ENCODE assay signal across 16 cellular contexts in genomic region chr13:104137416-104137815, GRCh38.
DNase-seq lines count a peak whose midpoint lies in the region; ATAC-seq, FAIRE-seq and TF ChIP-seq lines count a peak whose summit lies in the region.
"Had no signal": no experiment of that assay in that cellular context is flagged by ENCODE, and none has a peak within 500 bp of the region (broad histone marks: within the 10 kb centered on the region; RNA-seq: fewer than 3 reads in every experiment).

No MANE protein-coding gene starts in this region.

- no peak overlapping the region for H3K14ac ChIP-seq in H1 (ENCODE audit: insufficient read length)

- no peak overlapping the region for H4K5ac ChIP-seq in H1 (ENCODE audit: insufficient read length, low read depth, low read length)

- no peak for TF ChIP-seq POLR2A in H54 (IDR thresholded peaks at IDR 0.05; ENCODE audit: low read depth, low read length)
- TF ChIP-seq POLR2A in H1 (IDR thresholded peaks at IDR 0.05; ENCODE audit: control extremely low read depth in 1 of 2, low read depth in 2 of 2, low read length in 2 of 2) = no peak

- H3K9me3 ChIP-seq in H1 (ENCODE audit: insufficient read depth in 2 of 2, low read depth in 1 of 2, low read length in 1 of 2) (no peaks in the 10 kb centered on the region), hepatocyte (ENCODE audit: low read depth) (no peaks in the 10 kb centered on the region)
- H3K9me3 ChIP-seq: HAP-1 had no signal

- WGBS in H1 (ENCODE audit: extremely low coverage in 1 of 2, insufficient coverage in 1 of 2, insufficient read length in 1 of 2, insufficient replicate concordance in 2 of 2, low coverage in 1 of 2, low lambda C conversion rate in 2 of 2, missing lambda C conversion rate in 1 of 2), 2 experiments = 96% methylated on average over 6 of the region's 6 CpGs; no CpG with 5 or more reads in 1 of the 2 experiments
- 76% methylated on average over 6 of the region's 6 CpGs for WGBS in hepatocyte (ENCODE audit: low lambda C conversion rate, missing lambda C conversion rate)

- H2BK20ac ChIP-seq in H1 (ENCODE audit: low read length) = no peak overlapping the region

- no peaks in the 10 kb centered on the region for H3K9me2 ChIP-seq in hepatocyte (replicated peaks; ENCODE audit: insufficient read depth)

- H3K4me1 ChIP-seq in H1 (replicated peaks in 1 of 4; ENCODE audit: control insufficient read depth in 3 of 4, insufficient read depth in 4 of 4, low read length in 3 of 4) = peaks cover 0 to 4% (median 0%) of the 10 kb centered on the region in 4 experiments; a peak in 3 of 7 replicates
- H3K4me1 ChIP-seq in hepatocyte (ENCODE audit: insufficient read depth) = no peaks in the 10 kb centered on the region
- H3K4me1 ChIP-seq: HAP-1 had no signal

- H3K79me2 ChIP-seq in H1 (ENCODE audit: control insufficient read depth in 1 of 2, insufficient read depth in 2 of 2, low read length in 2 of 2) (no peaks in the 10 kb centered on the region), hepatocyte (no peaks in the 10 kb centered on the region)

- H3K18ac ChIP-seq in H1 (ENCODE audit: extremely low read depth, low read length) = no peak overlapping the region

- no peak overlapping the region for H2BK120ac ChIP-seq in H1 (replicated peaks; ENCODE audit: low read depth, low read length)

- H3K56ac ChIP-seq in H1 (replicated peaks; ENCODE audit: insufficient read length, low read depth, low read length) = no peak overlapping the region

- no peak for TF ChIP-seq CTCF in H1 (IDR thresholded peaks at IDR 0.05; ENCODE audit: control extremely low read depth in 1 of 3, insufficient read depth in 1 of 3, low read depth in 1 of 3, low read length in 3 of 3)
- no peak for TF ChIP-seq CTCF in hepatocyte (IDR thresholded peaks at IDR 0.05; ENCODE audit: poor library complexity)

- no peak overlapping the region for H3K9ac ChIP-seq in H1 (replicated peaks in 1 of 4; ENCODE audit: extremely low read depth in 1 of 4, low read depth in 3 of 4, low read length in 3 of 4)

- H3K4me3 ChIP-seq in H1 (ENCODE audit: extremely low read depth in 1 of 4, insufficient read depth in 2 of 4, low read depth in 3 of 4, low read length in 4 of 4) (no peak overlapping the region), hepatocyte (no peak overlapping the region)
- H3K4me3 ChIP-seq: HAP-1 had no signal

- H3K4ac ChIP-seq in H1 (replicated peaks; ENCODE audit: insufficient read length, low read depth, low read length) = no peak overlapping the region

- no peak overlapping the region for H4K8ac ChIP-seq in H1 (ENCODE audit: extremely low read depth, insufficient read depth, low read length)

- no peak overlapping the region for H2BK5ac ChIP-seq in H1 (ENCODE audit: low read depth, low read length)

- no peak overlapping the region for H3K23ac ChIP-seq in H1 (ENCODE audit: insufficient read length)

- H2BK15ac ChIP-seq in H1 (ENCODE audit: low read length) = no peak overlapping the region

- H2AK5ac ChIP-seq in H1 (ENCODE audit: low read depth, low read length) = no peak overlapping the region

- H3K36me3 ChIP-seq in H1 (ENCODE audit: control insufficient read depth in 2 of 4, insufficient read depth in 4 of 4, low read length in 3 of 4) (no peaks in the 10 kb centered on the region), hepatocyte (replicated peaks; ENCODE audit: insufficient read depth, low read depth) (no peaks in the 10 kb centered on the region)
- H3K36me3 ChIP-seq: HAP-1 had no signal

- H4K91ac ChIP-seq in H1 (replicated peaks; ENCODE audit: insufficient read length, low read length) = no peak overlapping the region

- CTCF ChIA-PET in H1 (lab: Charles Lee; ENCODE audit: partially characterized antibody) = no interaction called here

- FAIRE-seq in H54 (lab: Jason Lieb, UNC) (peak; percentile 52), H1 (lab: Jason Lieb, UNC) (no peak)
- FAIRE-seq: GM12891, GM18507 had no signal

- DNase-seq in H54 (ENCODE audit: insufficient read length, low spot score) = no peak
- DNase-seq in SK-N-DZ (ENCODE audit: low spot score) = peak; percentile 72
- no peak for DNase-seq in H1 (ENCODE audit: low read depth in 1 of 2, low spot score in 2 of 2)
- DNase-seq in posterior cingulate gyrus = no peak
- DNase-seq in hepatocyte (ENCODE audit: low spot score) = no peak
- DNase-seq: C1 segment of cervical spinal cord; Calu3; CD4-positive, alpha-beta memory T cell; COR-L47; DMS53; DMS79 treated with DMSO at 0.1 percent for 48 hours; GF-D8 had no signal

- intact Hi-C loops in posterior cingulate gyrus (cut with DNase I) = no loop called here

- H3K4me2 ChIP-seq in H1 (ENCODE audit: insufficient read depth in 1 of 2, low read depth in 2 of 2, low read length in 2 of 2) = no peak overlapping the region
- no peak overlapping the region for H3K4me2 ChIP-seq in hepatocyte

- TF ChIP-seq RAD21 in H1 (IDR thresholded peaks at IDR 0.05 in 1 of 2, conservative IDR thresholded peaks at IDR 0.05 in 1 of 2; ENCODE audit: low read depth in 2 of 2, low read length in 2 of 2) = no peak

- H3K27me3 ChIP-seq in H1 (replicated peaks in 1 of 4; ENCODE audit: control insufficient read depth in 3 of 4, extremely low read depth in 1 of 4, insufficient read depth in 3 of 4, low read length in 3 of 4) = no peaks in the 10 kb centered on the region
- no peaks in the 10 kb centered on the region for H3K27me3 ChIP-seq in hepatocyte

- ATAC-seq in GM21360 (IDR thresholded peaks at IDR 0.05; ENCODE audit: unreplicated experiment) = no peak

- H4K20me1 ChIP-seq in H1 (replicated peaks in 1 of 2; ENCODE audit: control insufficient read depth in 1 of 2, insufficient read depth in 2 of 2, low read length in 2 of 2) (no peaks in the 10 kb centered on the region), hepatocyte (ENCODE audit: insufficient read depth, poor library complexity, severe bottlenecking) (no peaks in the 10 kb centered on the region)

- H3K27ac ChIP-seq in H1 (ENCODE audit: low read depth, low read length) (no peak overlapping the region), hepatocyte (no peak overlapping the region)

- H3K23me2 ChIP-seq in H1 (ENCODE audit: low read depth, low read length) = peaks cover 2% of the 10 kb centered on the region; the same call in 1 of the 2 replicates

- H2BK12ac ChIP-seq in H1 (ENCODE audit: low read depth, low read length) = no peak overlapping the region

- POLR2A ChIA-PET in H1 (lab: Charles Lee; ENCODE audit: partially characterized antibody) = no interaction called here

- H3K79me1 ChIP-seq in H1 (ENCODE audit: low read depth, low read length) = no peaks in the 10 kb centered on the region

- H2AFZ ChIP-seq in H1 (ENCODE audit: low read length) (0 out of 2 replicates have a peak overlapping the region, but pooled peaks have one; percentile 24), hepatocyte (no peak overlapping the region)

- TF ChIP-seq EP300 in H1 (IDR thresholded peaks at IDR 0.05; ENCODE audit: borderline replicate concordance in 1 of 2, low read depth in 2 of 2, low read length in 2 of 2) = no peak

TF ChIP-seq in H1, 55 proteins besides CTCF, POLR2A, EP300 and RAD21:
- TF ChIP-seq EZH2 (IDR thresholded peaks at IDR 0.05; ENCODE audit: low read depth, low read length, severe bottlenecking) = no peak
- TF ChIP-seq ASH2L (IDR thresholded peaks at IDR 0.05; ENCODE audit: low read length) = no peak
- no peak for TF ChIP-seq EGR1 (IDR thresholded peaks at IDR 0.05; ENCODE audit: borderline replicate concordance, low read depth, low read length)
- TF ChIP-seq SP2 (IDR thresholded peaks at IDR 0.05; ENCODE audit: low read length) = no peak
- TF ChIP-seq, protein P1, sequence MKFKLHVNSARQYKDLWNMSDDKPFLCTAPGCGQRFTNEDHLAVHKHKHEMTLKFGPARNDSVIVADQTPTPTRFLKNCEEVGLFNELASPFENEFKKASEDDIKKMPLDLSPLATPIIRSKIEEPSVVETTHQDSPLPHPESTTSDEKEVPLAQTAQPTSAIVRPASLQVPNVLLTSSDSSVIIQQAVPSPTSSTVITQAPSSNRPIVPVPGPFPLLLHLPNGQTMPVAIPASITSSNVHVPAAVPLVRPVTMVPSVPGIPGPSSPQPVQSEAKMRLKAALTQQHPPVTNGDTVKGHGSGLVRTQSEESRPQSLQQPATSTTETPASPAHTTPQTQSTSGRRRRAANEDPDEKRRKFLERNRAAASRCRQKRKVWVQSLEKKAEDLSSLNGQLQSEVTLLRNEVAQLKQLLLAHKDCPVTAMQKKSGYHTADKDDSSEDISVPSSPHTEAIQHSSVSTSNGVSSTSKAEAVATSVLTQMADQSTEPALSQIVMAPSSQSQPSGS (IDR thresholded peaks at IDR 0.05; ENCODE audit: low read length) = no peak
- no peak for TF ChIP-seq CTBP2 (IDR thresholded peaks at IDR 0.05; ENCODE audit: borderline replicate concordance, insufficient read depth, insufficient read length, low read length)
- no peak for TF ChIP-seq SIRT6 (IDR thresholded peaks at IDR 0.05; ENCODE audit: low read length)
- no peak for TF ChIP-seq CEBPB (IDR thresholded peaks at IDR 0.05; ENCODE audit: low read depth, low read length)
- TF ChIP-seq NANOG (IDR thresholded peaks at IDR 0.05; ENCODE audit: insufficient read depth, low read depth, low read length, poor library complexity, severe bottlenecking) = no peak
- no peak for TF ChIP-seq RFX5 (IDR thresholded peaks at IDR 0.05; ENCODE audit: borderline replicate concordance, low read depth, low read length)
- no peak for TF ChIP-seq HDAC2 (IDR thresholded peaks at IDR 0.05; ENCODE audit: borderline replicate concordance in 1 of 2, low read depth in 2 of 2, low read length in 2 of 2)
- TF ChIP-seq HDAC6 (IDR thresholded peaks at IDR 0.05; ENCODE audit: low read depth, low read length) = no peak
- TF ChIP-seq YY1 (IDR thresholded peaks at IDR 0.05; ENCODE audit: low read depth, low read length) = no peak
- no peak for TF ChIP-seq POU5F1 (IDR thresholded peaks at IDR 0.05; ENCODE audit: low read depth, low read length)
- TF ChIP-seq, protein P2, sequence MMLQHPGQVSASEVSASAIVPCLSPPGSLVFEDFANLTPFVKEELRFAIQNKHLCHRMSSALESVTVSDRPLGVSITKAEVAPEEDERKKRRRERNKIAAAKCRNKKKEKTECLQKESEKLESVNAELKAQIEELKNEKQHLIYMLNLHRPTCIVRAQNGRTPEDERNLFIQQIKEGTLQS (IDR thresholded peaks at IDR 0.05; ENCODE audit: insufficient read depth, low read depth, low read length) = no peak
- TF ChIP-seq BRCA1 (IDR thresholded peaks at IDR 0.05; ENCODE audit: low read depth, low read length) = no peak
